In the genomic region with DNA sequence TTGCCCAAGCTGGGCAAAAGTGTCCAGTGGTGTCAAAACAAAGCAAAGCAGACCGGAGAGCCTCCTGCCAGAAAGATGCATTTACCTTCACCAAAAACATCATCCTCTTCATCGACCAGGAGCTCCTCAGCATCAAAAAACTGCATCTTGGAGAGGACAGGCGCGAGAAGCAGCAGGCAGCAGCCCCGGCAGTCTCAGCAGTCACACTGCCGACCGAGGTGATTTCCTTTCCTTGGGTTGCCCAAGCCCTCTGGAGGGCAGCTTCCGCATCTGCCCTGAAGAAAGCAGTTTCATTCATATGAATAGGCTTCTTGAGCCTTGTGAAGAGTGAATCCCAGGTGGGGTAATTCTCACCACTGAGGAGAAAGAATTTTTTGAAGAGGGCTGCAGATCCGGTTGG, we compare ENCODE assay signal across 1 cellular context.
TF ChIP-seq lines count a peak whose summit lies in the region.

RIPOR2 (minus strand) TSS at position 208 of the 400 bp plus-strand sequence; CDS start at position 146, 62 bp downstream.

TF ChIP-seq in H1, 55 proteins besides CTCF, POLR2A, EP300 and RAD21:
- TF ChIP-seq, protein P1, sequence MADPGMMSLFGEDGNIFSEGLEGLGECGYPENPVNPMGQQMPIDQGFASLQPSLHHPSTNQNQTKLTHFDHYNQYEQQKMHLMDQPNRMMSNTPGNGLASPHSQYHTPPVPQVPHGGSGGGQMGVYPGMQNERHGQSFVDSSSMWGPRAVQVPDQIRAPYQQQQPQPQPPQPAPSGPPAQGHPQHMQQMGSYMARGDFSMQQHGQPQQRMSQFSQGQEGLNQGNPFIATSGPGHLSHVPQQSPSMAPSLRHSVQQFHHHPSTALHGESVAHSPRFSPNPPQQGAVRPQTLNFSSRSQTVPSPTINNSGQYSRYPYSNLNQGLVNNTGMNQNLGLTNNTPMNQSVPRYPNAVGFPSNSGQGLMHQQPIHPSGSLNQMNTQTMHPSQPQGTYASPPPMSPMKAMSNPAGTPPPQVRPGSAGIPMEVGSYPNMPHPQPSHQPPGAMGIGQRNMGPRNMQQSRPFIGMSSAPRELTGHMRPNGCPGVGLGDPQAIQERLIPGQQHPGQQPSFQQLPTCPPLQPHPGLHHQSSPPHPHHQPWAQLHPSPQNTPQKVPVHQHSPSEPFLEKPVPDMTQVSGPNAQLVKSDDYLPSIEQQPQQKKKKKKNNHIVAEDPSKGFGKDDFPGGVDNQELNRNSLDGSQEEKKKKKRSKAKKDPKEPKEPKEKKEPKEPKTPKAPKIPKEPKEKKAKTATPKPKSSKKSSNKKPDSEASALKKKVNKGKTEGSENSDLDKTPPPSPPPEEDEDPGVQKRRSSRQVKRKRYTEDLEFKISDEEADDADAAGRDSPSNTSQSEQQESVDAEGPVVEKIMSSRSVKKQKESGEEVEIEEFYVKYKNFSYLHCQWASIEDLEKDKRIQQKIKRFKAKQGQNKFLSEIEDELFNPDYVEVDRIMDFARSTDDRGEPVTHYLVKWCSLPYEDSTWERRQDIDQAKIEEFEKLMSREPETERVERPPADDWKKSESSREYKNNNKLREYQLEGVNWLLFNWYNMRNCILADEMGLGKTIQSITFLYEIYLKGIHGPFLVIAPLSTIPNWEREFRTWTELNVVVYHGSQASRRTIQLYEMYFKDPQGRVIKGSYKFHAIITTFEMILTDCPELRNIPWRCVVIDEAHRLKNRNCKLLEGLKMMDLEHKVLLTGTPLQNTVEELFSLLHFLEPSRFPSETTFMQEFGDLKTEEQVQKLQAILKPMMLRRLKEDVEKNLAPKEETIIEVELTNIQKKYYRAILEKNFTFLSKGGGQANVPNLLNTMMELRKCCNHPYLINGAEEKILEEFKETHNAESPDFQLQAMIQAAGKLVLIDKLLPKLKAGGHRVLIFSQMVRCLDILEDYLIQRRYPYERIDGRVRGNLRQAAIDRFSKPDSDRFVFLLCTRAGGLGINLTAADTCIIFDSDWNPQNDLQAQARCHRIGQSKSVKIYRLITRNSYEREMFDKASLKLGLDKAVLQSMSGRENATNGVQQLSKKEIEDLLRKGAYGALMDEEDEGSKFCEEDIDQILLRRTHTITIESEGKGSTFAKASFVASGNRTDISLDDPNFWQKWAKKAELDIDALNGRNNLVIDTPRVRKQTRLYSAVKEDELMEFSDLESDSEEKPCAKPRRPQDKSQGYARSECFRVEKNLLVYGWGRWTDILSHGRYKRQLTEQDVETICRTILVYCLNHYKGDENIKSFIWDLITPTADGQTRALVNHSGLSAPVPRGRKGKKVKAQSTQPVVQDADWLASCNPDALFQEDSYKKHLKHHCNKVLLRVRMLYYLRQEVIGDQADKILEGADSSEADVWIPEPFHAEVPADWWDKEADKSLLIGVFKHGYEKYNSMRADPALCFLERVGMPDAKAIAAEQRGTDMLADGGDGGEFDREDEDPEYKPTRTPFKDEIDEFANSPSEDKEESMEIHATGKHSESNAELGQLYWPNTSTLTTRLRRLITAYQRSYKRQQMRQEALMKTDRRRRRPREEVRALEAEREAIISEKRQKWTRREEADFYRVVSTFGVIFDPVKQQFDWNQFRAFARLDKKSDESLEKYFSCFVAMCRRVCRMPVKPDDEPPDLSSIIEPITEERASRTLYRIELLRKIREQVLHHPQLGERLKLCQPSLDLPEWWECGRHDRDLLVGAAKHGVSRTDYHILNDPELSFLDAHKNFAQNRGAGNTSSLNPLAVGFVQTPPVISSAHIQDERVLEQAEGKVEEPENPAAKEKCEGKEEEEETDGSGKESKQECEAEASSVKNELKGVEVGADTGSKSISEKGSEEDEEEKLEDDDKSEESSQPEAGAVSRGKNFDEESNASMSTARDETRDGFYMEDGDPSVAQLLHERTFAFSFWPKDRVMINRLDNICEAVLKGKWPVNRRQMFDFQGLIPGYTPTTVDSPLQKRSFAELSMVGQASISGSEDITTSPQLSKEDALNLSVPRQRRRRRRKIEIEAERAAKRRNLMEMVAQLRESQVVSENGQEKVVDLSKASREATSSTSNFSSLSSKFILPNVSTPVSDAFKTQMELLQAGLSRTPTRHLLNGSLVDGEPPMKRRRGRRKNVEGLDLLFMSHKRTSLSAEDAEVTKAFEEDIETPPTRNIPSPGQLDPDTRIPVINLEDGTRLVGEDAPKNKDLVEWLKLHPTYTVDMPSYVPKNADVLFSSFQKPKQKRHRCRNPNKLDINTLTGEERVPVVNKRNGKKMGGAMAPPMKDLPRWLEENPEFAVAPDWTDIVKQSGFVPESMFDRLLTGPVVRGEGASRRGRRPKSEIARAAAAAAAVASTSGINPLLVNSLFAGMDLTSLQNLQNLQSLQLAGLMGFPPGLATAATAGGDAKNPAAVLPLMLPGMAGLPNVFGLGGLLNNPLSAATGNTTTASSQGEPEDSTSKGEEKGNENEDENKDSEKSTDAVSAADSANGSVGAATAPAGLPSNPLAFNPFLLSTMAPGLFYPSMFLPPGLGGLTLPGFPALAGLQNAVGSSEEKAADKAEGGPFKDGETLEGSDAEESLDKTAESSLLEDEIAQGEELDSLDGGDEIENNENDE (IDR thresholded peaks at IDR 0.05; ENCODE audit: insufficient replicate concordance, low read length), result no peak
- 0 out of 2 replicates have a peak, but pooled peaks have one; percentile 24 for TF ChIP-seq YY1 (IDR thresholded peaks at IDR 0.05; ENCODE audit: low read depth, low read length)
- peak; percentile 67 for TF ChIP-seq ASH2L (IDR thresholded peaks at IDR 0.05; ENCODE audit: low read length)
- peak; percentile 54 for TF ChIP-seq TAF1 (IDR thresholded peaks at IDR 0.05; ENCODE audit: low read depth, low read length)
- peak; percentile 79; the same call in 1 of the 2 replicates for TF ChIP-seq TBP (IDR thresholded peaks at IDR 0.05; ENCODE audit: low read depth, low read length)
- TF ChIP-seq, protein P2, sequence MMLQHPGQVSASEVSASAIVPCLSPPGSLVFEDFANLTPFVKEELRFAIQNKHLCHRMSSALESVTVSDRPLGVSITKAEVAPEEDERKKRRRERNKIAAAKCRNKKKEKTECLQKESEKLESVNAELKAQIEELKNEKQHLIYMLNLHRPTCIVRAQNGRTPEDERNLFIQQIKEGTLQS (IDR thresholded peaks at IDR 0.05; ENCODE audit: insufficient read depth, low read depth, low read length), result no peak
- TF ChIP-seq POLR2AphosphoS5 (IDR thresholded peaks at IDR 0.05; ENCODE audit: low read depth, low read length), result 0 out of 2 replicates have a peak, but pooled peaks have one; percentile 48
- TF ChIP-seq MAX (IDR thresholded peaks at IDR 0.05), result peak; percentile 34; the same call in 1 of the 2 replicates
- TF ChIP-seq TAF7 (optimal IDR thresholded peaks at IDR 0.05; ENCODE audit: borderline replicate concordance, low read depth, low read length), result peak; percentile 32
- no peak for TF ChIP-seq JUND (IDR thresholded peaks at IDR 0.05; ENCODE audit: low read length)
